In genomic region chr9:135088979-135089847, GRCh38 we compare ENCODE assay signal across 19 cellular contexts. TPM values are rescaled to one million over a fixed set of nuclear protein-coding genes. Genes with fewer than 3 reads are reported as not detected.
DNase-seq lines count a peak whose midpoint lies in the region; ATAC-seq, FAIRE-seq and TF ChIP-seq lines count a peak whose summit lies in the region.
"Had no signal": no experiment of that assay in that cellular context is flagged by ENCODE, and none has a peak within 500 bp of the region (broad histone marks: within the 10 kb centered on the region; RNA-seq: fewer than 3 reads in every experiment).

No MANE protein-coding gene starts in this region.

- ATAC-seq in stimulated activated naive CD8-positive, alpha-beta T cell treated with anti-CD3 and anti-CD28 coated beads, Interleukin-15, Interleukin-2, amounts not matched to agents 100 U/mL and 50 U/mL, for 24 hours: no peak
- ATAC-seq: naive thymus-derived CD8-positive, alpha-beta T cell; sciatic nerve; stimulated activated memory B cell treated with anti-CD40 and anti-IgM and Interleukin-4, amounts not matched to agents 10 μg/mL and 1 μg/mL and 100 μg/mL, for 72 hours; T-cell had no signal

- FAIRE-seq in H54 (lab: Jason Lieb, UNC): no peak

- H3K36me3 ChIP-seq in H7 (replicated peaks; ENCODE audit: control insufficient read depth, insufficient read depth, low read length): peaks cover 5% of the 10 kb centered on the region

- TF ChIP-seq POLR2A in H54 (IDR thresholded peaks at IDR 0.05; ENCODE audit: low read depth, low read length): no peak

- H3K27me3 ChIP-seq in H7 (ENCODE audit: control insufficient read depth, insufficient read depth, low read length): peaks cover 22% of the 10 kb centered on the region

- H3K4me3 ChIP-seq in H7 (ENCODE audit: insufficient read depth, low read depth, low read length) (peak overlapping the region; percentile 63), iPS-18c (ENCODE audit: insufficient read depth, low read depth, low read length) (peak overlapping the region; percentile 47)
- H3K4me3 ChIP-seq: PC-9 had no signal

- DNase-seq in H7 (no peak), cerebellar cortex (ENCODE audit: low spot score) (peak; percentile 76), superior temporal gyrus (ENCODE audit: extremely low spot score) (peak; percentile 8), DMS153 (lab: John Stamatoyannopoulos, UW) (no peak), epidermal melanocyte (ENCODE audit: insufficient read length, low spot score) (no peak), H54 (ENCODE audit: insufficient read length, low spot score) (no peak)
- no peak for DNase-seq in stimulated activated naive CD8-positive, alpha-beta T cell treated with anti-CD3 and anti-CD28 coated beads, Interleukin-15, Interleukin-2, amounts not matched to agents 100 U/mL and 50 U/mL, for 24 hours
- DNase-seq: activated CD4-positive, alpha-beta T cell treated with anti-CD3 and anti-CD28 coated beads for 1 hour; activated T-cell treated with anti-CD3 and anti-CD28 coated beads for 4 hours; KG1; naive thymus-derived CD8-positive, alpha-beta T cell; NCI-H1105 treated with DMSO at 0.1 percent for 48 hours; NCI-H524; PC-9; stimulated activated CD4-positive, alpha-beta T cell treated with anti-CD3 and anti-CD28 coated beads, Interleukin-4, amount 100 ng/mL, for 4 hours; T-cell had no signal

- no peaks in the 10 kb centered on the region for H3K9me3 ChIP-seq in iPS-18c (ENCODE audit: control insufficient read depth, insufficient read depth, low read length)

RNA-seq across cellular contexts. Expression of gene OLFM1, which starts 1.7 kb away (rescaled TPM):
- total RNA-seq in H7 (2014; rRNA removed; shearing (Covaris generic)): 42.9 and 58.2 TPM in 2 replicates
- total RNA-seq: naive thymus-derived CD8-positive, alpha-beta T cell; PC-9 had no signal

Comparison
In these comparisons a context has a peak if more than half of its experiments do, and no peak if none do; other contexts are left out.
1. DNase-seq: peak in cerebellar cortex (single experiment) and superior temporal gyrus (single experiment); none in H7 (single experiment), DMS153 (single experiment), epidermal melanocyte (single experiment), H54 (single experiment) and stimulated activated naive CD8-positive, alpha-beta T cell treated with anti-CD3 and anti-CD28 coated beads, Interleukin-15, Interleukin-2, amounts not matched to agents 100 U/mL and 50 U/mL, for 24 hours (single experiment).